In genomic region chr21:16084776-16085364, GRCh38 we compare ENCODE assay signal across 9 cellular contexts.
DNase-seq lines count a peak whose midpoint lies in the region; ATAC-seq and TF ChIP-seq lines count a peak whose summit lies in the region.
"Had no signal": no experiment of that assay in that cellular context is flagged by ENCODE, and none has a peak within 500 bp of the region (broad histone marks: within the 10 kb centered on the region; RNA-seq: fewer than 3 reads in every experiment).

No MANE protein-coding gene starts in this region.

- no peaks in the 10 kb centered on the region for H3K79me2 ChIP-seq in mesendoderm (ENCODE audit: control insufficient read depth, insufficient read depth, low read length)
- H3K79me2 ChIP-seq: parathyroid adenoma had no signal

- H2AK5ac ChIP-seq in mesendoderm (ENCODE audit: low read length), result no peak overlapping the region

- H3K36me3 ChIP-seq in mesendoderm (ENCODE audit: control insufficient read depth, insufficient read depth, low read length), result no peaks in the 10 kb centered on the region
- H3K36me3 ChIP-seq in uterus, result no peaks in the 10 kb centered on the region

- no peak for ATAC-seq in GM18517 (IDR thresholded peaks at IDR 0.05; ENCODE audit: unreplicated experiment)

- no peak overlapping the region for H3K4ac ChIP-seq in mesendoderm (ENCODE audit: low read depth, low read length)

- H3K4me3 ChIP-seq in mesendoderm (ENCODE audit: low read length) (no peak overlapping the region), uterus (no peak overlapping the region)

- TF ChIP-seq POLR2A in uterus (IDR thresholded peaks at IDR 0.05), result no peak

- intact Hi-C loops in uterus (cut with DNase I; ENCODE audit: low total_unique reads), result no loop called here

- H3K23ac ChIP-seq in mesendoderm (ENCODE audit: low read length), result no peak overlapping the region

- no peak overlapping the region for H3K56ac ChIP-seq in mesendoderm (ENCODE audit: low read length)

- no peak overlapping the region for H3K27ac ChIP-seq in mesendoderm (ENCODE audit: low read depth, low read length)
- peak overlapping the region; percentile 90 to 91 for H3K27ac ChIP-seq in uterus
- H3K27ac ChIP-seq: parathyroid adenoma had no signal

- H3K4me1 ChIP-seq in mesendoderm (ENCODE audit: control insufficient read depth, low read depth, low read length) (no peaks in the 10 kb centered on the region), uterus (peaks cover 0 to 14% of the 10 kb centered on the region in 2 donors)
- H3K4me1 ChIP-seq: parathyroid adenoma had no signal

- H3K9ac ChIP-seq in mesendoderm (ENCODE audit: low read length), result no peak overlapping the region
- H3K9ac ChIP-seq: parathyroid adenoma had no signal

- no peak overlapping the region for H2BK120ac ChIP-seq in mesendoderm (ENCODE audit: low read depth, low read length)

- no peak overlapping the region for H2BK5ac ChIP-seq in mesendoderm (ENCODE audit: low read length)

- no peaks in the 10 kb centered on the region for H3K79me1 ChIP-seq in mesendoderm (ENCODE audit: low read length)

- H3K4me2 ChIP-seq in mesendoderm (ENCODE audit: low read length), result no peak overlapping the region

- DNase-seq in cerebellum (ENCODE audit: low spot score) (peak; percentile 72), mesendoderm (no peak), uterus (peak; percentile 76 to 80), NCI-H1436 (lab: John Stamatoyannopoulos, UW) (no peak)
- DNase-seq in activated effector memory CD4-positive, alpha-beta T cell treated with anti-CD3 and anti-CD28 coated beads, Interleukin-2, amount 50 U/mL, for 16 hours, result no peak
- DNase-seq: activated naive CD4-positive, alpha-beta T cell had no signal

- no peak overlapping the region for H4K8ac ChIP-seq in mesendoderm (ENCODE audit: low read depth, low read length)

- H3K9me3 ChIP-seq in uterus, result no peaks in the 10 kb centered on the region

- no peak overlapping the region for H3K18ac ChIP-seq in mesendoderm (ENCODE audit: low read length)

- no peak overlapping the region for H4K5ac ChIP-seq in mesendoderm (ENCODE audit: low read length)

- H2BK15ac ChIP-seq in mesendoderm (replicated peaks; ENCODE audit: low read depth), result peak overlapping the region; percentile 57

- H3K27me3 ChIP-seq in mesendoderm (ENCODE audit: insufficient read depth, low read length, poor library complexity), result no peaks in the 10 kb centered on the region
- H3K27me3 ChIP-seq in uterus, result no peaks in the 10 kb centered on the region

- TF ChIP-seq CTCF in LNCAP (IDR thresholded peaks at IDR 0.05), result peak; percentile 24; the same call in 1 of the 2 replicates
- TF ChIP-seq CTCF in uterus (IDR thresholded peaks at IDR 0.05), result no peak

- WGBS in mesendoderm (ENCODE audit: extremely low coverage, insufficient coverage, low lambda C conversion rate), result no CpG with 5 or more reads among the region's 7 CpGs

Comparison
In these comparisons a context has a peak if more than half of its experiments do, and no peak if none do; other contexts are left out.
1. DNase-seq: peak in cerebellum (single experiment) and uterus (2 of 2); none in mesendoderm (single experiment), activated effector memory CD4-positive, alpha-beta T cell treated with anti-CD3 and anti-CD28 coated beads, Interleukin-2, amount 50 U/mL, for 16 hours (single experiment) and NCI-H1436 (single experiment).